Comparison of ENCODE assay signal across 23 cellular contexts in the genomic region with DNA sequence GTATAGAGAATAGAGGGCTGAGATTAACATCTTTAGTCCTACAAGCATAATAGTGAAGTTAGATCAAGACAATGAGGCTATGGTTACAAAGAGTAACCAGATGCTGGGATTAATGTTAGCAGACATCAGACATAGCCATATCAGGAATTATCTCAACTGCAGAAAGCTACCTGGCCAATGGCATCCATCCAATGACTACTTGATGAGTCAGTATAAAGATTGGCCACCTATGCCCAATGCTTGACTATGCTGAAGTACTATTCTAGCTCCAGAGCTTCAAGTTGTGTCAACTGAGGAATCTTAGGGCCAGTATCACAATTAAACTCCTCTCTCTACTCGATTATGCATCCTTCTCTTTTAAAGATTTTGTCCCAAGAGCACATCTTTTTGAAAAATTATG.
DNase-seq lines count a peak whose midpoint lies in the region; ATAC-seq, FAIRE-seq and TF ChIP-seq lines count a peak whose summit lies in the region.
"Had no signal": no experiment of that assay in that cellular context is flagged by ENCODE, and none has a peak within 500 bp of the region (broad histone marks: within the 10 kb centered on the region; RNA-seq: fewer than 3 reads in every experiment).

No MANE protein-coding gene starts in this region.

- H3K4me3 ChIP-seq in RWPE2 (ENCODE audit: severe bottlenecking) (no peak overlapping the region), epithelial cell of esophagus (ENCODE audit: low read length) (no peak overlapping the region), keratinocyte (ENCODE audit: control insufficient read depth in 2 of 3, extremely low read depth in 1 of 3, insufficient read depth in 2 of 3, low read depth in 1 of 3, low read length in 3 of 3) (no peak overlapping the region)
- H3K4me3 ChIP-seq: BLaER1, GM12878, GM23248 had no signal

- no peak overlapping the region for H3K27ac Mint-ChIP-seq in immature natural killer cell
- H3K27ac Mint-ChIP-seq: B cell; CD4-positive, CD25-positive, alpha-beta regulatory T cell; CD8-positive, alpha-beta T cell had no signal

- peaks cover 0 to 3% (median 0%) of the 10 kb centered on the region in 3 donors for H3K27me3 Mint-ChIP-seq in immature natural killer cell (ENCODE audit: low read depth in 3 of 3)
- H3K27me3 Mint-ChIP-seq: B cell; CD4-positive, CD25-positive, alpha-beta regulatory T cell had no signal

- H3K79me2 ChIP-seq in keratinocyte (ENCODE audit: control insufficient read depth, insufficient read depth, low read length), result no peaks in the 10 kb centered on the region

- H3K9me1 ChIP-seq in keratinocyte (ENCODE audit: control insufficient read depth, extremely low read depth, insufficient read depth, low read length), result no peaks in the 10 kb centered on the region

- no peaks in the 10 kb centered on the region for H3K36me3 Mint-ChIP-seq in immature natural killer cell
- H3K36me3 Mint-ChIP-seq: CD4-positive, CD25-positive, alpha-beta regulatory T cell; CD8-positive, alpha-beta T cell had no signal

- H3K27ac ChIP-seq in RWPE2 (ENCODE audit: poor library complexity, severe bottlenecking) (no peak overlapping the region), keratinocyte (ENCODE audit: control insufficient read depth, insufficient read depth, low read length) (no peak overlapping the region)
- H3K27ac ChIP-seq: 22Rv1, BLaER1, C4-2B, GM23248 had no signal

- H4K20me1 ChIP-seq in keratinocyte (ENCODE audit: control insufficient read depth, extremely low read depth, insufficient read depth, low read length), result no peaks in the 10 kb centered on the region
- H4K20me1 ChIP-seq: BLaER1 had no signal

- TF ChIP-seq CTCF in RWPE2 (IDR thresholded peaks at IDR 0.05; ENCODE audit: poor library complexity, severe bottlenecking) (no peak), epithelial cell of esophagus (IDR thresholded peaks at IDR 0.05; ENCODE audit: insufficient read depth, low read depth, low read length, missing control alignments) (no peak), keratinocyte (optimal IDR thresholded peaks at IDR 0.05 in 1 of 3, IDR thresholded peaks at IDR 0.05 in 1 of 3, conservative IDR thresholded peaks at IDR 0.05 in 1 of 3; ENCODE audit: extremely low read depth in 1 of 3, insufficient read depth in 2 of 3, low read length in 3 of 3) (no peak)

- H3K4me2 ChIP-seq in keratinocyte (ENCODE audit: control insufficient read depth, extremely low read depth, insufficient read depth, low read depth, low read length), result no peak overlapping the region
- H3K4me2 ChIP-seq: BLaER1 had no signal

- ATAC-seq in RWPE2 (ENCODE audit: low read depth), result peak; percentile 76
- no peak for ATAC-seq in GM21619 (IDR thresholded peaks at IDR 0.05; ENCODE audit: unreplicated experiment)
- no peak for ATAC-seq in GM18867 (IDR thresholded peaks at IDR 0.05; ENCODE audit: unreplicated experiment)
- ATAC-seq: CD8-positive, alpha-beta T cell; GM12878 had no signal

- H3K9me3 ChIP-seq in RWPE2 (ENCODE audit: severe bottlenecking), result no peaks in the 10 kb centered on the region
- H3K9me3 ChIP-seq in keratinocyte (ENCODE audit: control insufficient read depth, low read depth, low read length), result no peaks in the 10 kb centered on the region
- H3K9me3 ChIP-seq: BLaER1, Caco-2 had no signal

- no peak overlapping the region for H2AFZ ChIP-seq in keratinocyte (ENCODE audit: control insufficient read depth, low read length)
- H2AFZ ChIP-seq: GM23248 had no signal

- DNase-seq in DMS53 (lab: John Stamatoyannopoulos, UW) (peak; percentile 22), DMS53 treated with DMSO at 0.1 percent for 48 hours (lab: John Stamatoyannopoulos, UW; ENCODE audit: unreplicated experiment) (no peak), RWPE2 (ENCODE audit: low spot score) (no peak), epithelial cell of esophagus (ENCODE audit: low read depth) (peak; percentile 68), keratinocyte (ENCODE audit: low read depth, low spot score) (no peak), immature natural killer cell (no peak)
- DNase-seq: Caco-2; CD4-positive, CD25-positive, alpha-beta regulatory T cell; CD8-positive, alpha-beta T cell; DMS153; DMS79 treated with DMSO at 0.1 percent for 48 hours; H7 had no signal

- peaks cover 4 to 23% (median 9%) of the 10 kb centered on the region in 6 donors for H3K9me3 Mint-ChIP-seq in immature natural killer cell

- H3K4me1 Mint-ChIP-seq in immature natural killer cell, result no peaks in the 10 kb centered on the region
- H3K4me1 Mint-ChIP-seq: B cell; CD4-positive, CD25-positive, alpha-beta regulatory T cell had no signal

- dilution Hi-C loops in keratinocyte (cut with MboI; ENCODE audit: extremely low pct_ligation_motif_present, low sequenced_read_pairs), result no loop called here

- H3K9ac ChIP-seq in keratinocyte (ENCODE audit: control insufficient read depth, extremely low read depth, insufficient read depth, low read length), result no peak overlapping the region
- H3K9ac ChIP-seq: BLaER1, GM23248 had no signal

- H3K4me1 ChIP-seq in RWPE2 (ENCODE audit: insufficient read depth, poor library complexity, severe bottlenecking) (no peaks in the 10 kb centered on the region), keratinocyte (ENCODE audit: control insufficient read depth, extremely low read depth, insufficient read depth, low read length) (no peaks in the 10 kb centered on the region)
- H3K4me1 ChIP-seq: BLaER1, Caco-2 had no signal

- H3K36me3 ChIP-seq in RWPE2 (ENCODE audit: low read depth), result no peaks in the 10 kb centered on the region
- H3K36me3 ChIP-seq in keratinocyte (ENCODE audit: control insufficient read depth in 2 of 2, extremely low read depth in 1 of 2, insufficient read depth in 2 of 2, low read length in 2 of 2), result no peaks in the 10 kb centered on the region
- H3K36me3 ChIP-seq: BLaER1 had no signal

- H3K4me3 Mint-ChIP-seq in immature natural killer cell, result no peak overlapping the region
- H3K4me3 Mint-ChIP-seq: B cell; CD4-positive, CD25-positive, alpha-beta regulatory T cell; CD8-positive, alpha-beta T cell had no signal

- peak; percentile 23 for FAIRE-seq in keratinocyte (lab: Jason Lieb, UNC)
- FAIRE-seq: A204.1, G401.6, GM12878, H1 had no signal

- H3K27me3 ChIP-seq in RWPE2 (ENCODE audit: insufficient read depth, poor library complexity, severe bottlenecking) (no peaks in the 10 kb centered on the region), keratinocyte (ENCODE audit: control insufficient read depth, extremely low read depth, insufficient read depth, low read length) (no peaks in the 10 kb centered on the region)
- H3K27me3 ChIP-seq: BLaER1 had no signal

Comparison
In these comparisons a context has a peak if more than half of its experiments do, and no peak if none do; other contexts are left out.
1. DNase-seq: peak in DMS53 (single experiment) and epithelial cell of esophagus (single experiment); none in DMS53 treated with DMSO at 0.1 percent for 48 hours (single experiment), RWPE2 (single experiment), keratinocyte (single experiment) and immature natural killer cell (0 of 3).